ENCODE assay signal across 9 cellular contexts in genomic region chr21:25350056-25350455, GRCh38.
A peak's percentile ranks its signal among the peaks of the same experiment; 100 is the strongest.
DNase-seq lines count a peak whose midpoint lies in the region; ATAC-seq and TF ChIP-seq lines count a peak whose summit lies in the region.
"Had no signal": no experiment of that assay in that cellular context is flagged by ENCODE, and none has a peak within 500 bp of the region (broad histone marks: within the 10 kb centered on the region; RNA-seq: fewer than 3 reads in every experiment).

No MANE protein-coding gene starts in this region.

- TF ChIP-seq CTCF in GM12864 (IDR thresholded peaks at IDR 0.05; ENCODE audit: low read depth, low read length, missing control alignments), result peak; percentile 62
- peak; percentile 57 for TF ChIP-seq CTCF in KMS-11 (conservative IDR thresholded peaks at IDR 0.05; ENCODE audit: low read depth, low read length)
- peak; percentile 80 for TF ChIP-seq CTCF in osteoblast (IDR thresholded peaks at IDR 0.05; ENCODE audit: extremely low read depth, low read depth, low read length)

- no peaks in the 10 kb centered on the region for H3K9me3 ChIP-seq in osteoblast (ENCODE audit: low read depth, low read length)

- H2AFZ ChIP-seq in KMS-11 (ENCODE audit: low read depth), result no peak overlapping the region
- no peak overlapping the region for H2AFZ ChIP-seq in osteoblast (ENCODE audit: low read length)

- H3K27ac ChIP-seq in KMS-11 (no peak overlapping the region), osteoblast (ENCODE audit: low read depth, low read length) (no peak overlapping the region)

- H4K20me1 ChIP-seq in KMS-11 (ENCODE audit: insufficient read depth), result no peaks in the 10 kb centered on the region
- H4K20me1 ChIP-seq in osteoblast (ENCODE audit: insufficient read depth, low read length), result no peaks in the 10 kb centered on the region

- no peaks in the 10 kb centered on the region for H3K36me3 Mint-ChIP-seq in activated naive CD8-positive, alpha-beta T cell treated with anti-CD3 and anti-CD28 coated beads for 36 hours

- H3K36me3 ChIP-seq in KMS-11 (ENCODE audit: insufficient read depth) (no peaks in the 10 kb centered on the region), osteoblast (ENCODE audit: insufficient read depth, low read length) (no peaks in the 10 kb centered on the region)

- no peaks in the 10 kb centered on the region for H3K79me2 ChIP-seq in KMS-11 (ENCODE audit: insufficient read depth, low read depth)
- no peaks in the 10 kb centered on the region for H3K79me2 ChIP-seq in osteoblast (ENCODE audit: insufficient read depth, low read length)

- H3K4me2 ChIP-seq in KMS-11 (no peak overlapping the region), osteoblast (ENCODE audit: insufficient read depth, low read length) (no peak overlapping the region)

- ATAC-seq in GM21360 (IDR thresholded peaks at IDR 0.05; ENCODE audit: unreplicated experiment) (no peak), HG03342 (IDR thresholded peaks at IDR 0.05; ENCODE audit: unreplicated experiment) (no peak), HG02678 (IDR thresholded peaks at IDR 0.05; ENCODE audit: unreplicated experiment) (no peak)

- H3K4me1 Mint-ChIP-seq in activated naive CD8-positive, alpha-beta T cell treated with anti-CD3 and anti-CD28 coated beads for 36 hours, result peaks cover 3% of the 10 kb centered on the region

- no peak for DNase-seq in GM12864 (ENCODE audit: low read depth)
- peak; percentile 24 for DNase-seq in activated naive CD8-positive, alpha-beta T cell treated with anti-CD3 and anti-CD28 coated beads for 36 hours
- DNase-seq in osteoblast (ENCODE audit: insufficient read length, low spot score, missing footprints), result peak; percentile 15
- DNase-seq in NCI-H2196 (lab: John Stamatoyannopoulos, UW; ENCODE audit: unreplicated experiment), result no peak
- DNase-seq: stimulated activated naive CD4-positive, alpha-beta T cell treated with Interleukin-2 at 50 U/mL for 16 hours had no signal

- H3K27me3 Mint-ChIP-seq in activated naive CD8-positive, alpha-beta T cell treated with anti-CD3 and anti-CD28 coated beads for 36 hours, result peaks cover 47% of the 10 kb centered on the region

- H3K27ac Mint-ChIP-seq in activated naive CD8-positive, alpha-beta T cell treated with anti-CD3 and anti-CD28 coated beads for 36 hours, result no peak overlapping the region

- peaks cover 5% of the 10 kb centered on the region for H3K9me3 Mint-ChIP-seq in activated naive CD8-positive, alpha-beta T cell treated with anti-CD3 and anti-CD28 coated beads for 36 hours

- H3K27me3 ChIP-seq in KMS-11 (ENCODE audit: insufficient read depth, low read depth) (no peaks in the 10 kb centered on the region), osteoblast (ENCODE audit: insufficient read depth, low read length) (no peaks in the 10 kb centered on the region)

- no peaks in the 10 kb centered on the region for H3K4me1 ChIP-seq in KMS-11 (ENCODE audit: low read depth, poor library complexity, severe bottlenecking)
- H3K4me1 ChIP-seq in osteoblast (ENCODE audit: insufficient read depth, low read length), result peaks cover 5% of the 10 kb centered on the region

- no peak overlapping the region for H3K4me3 Mint-ChIP-seq in activated naive CD8-positive, alpha-beta T cell treated with anti-CD3 and anti-CD28 coated beads for 36 hours

- no peak overlapping the region for H3K4me3 ChIP-seq in GM12864 (ENCODE audit: low read depth, low read length)
- H3K4me3 ChIP-seq in KMS-11 (IDR thresholded peaks at IDR 0.05; ENCODE audit: insufficient read depth, low read depth, low read length), result no peak overlapping the region
- no peak overlapping the region for H3K4me3 ChIP-seq in osteoblast (ENCODE audit: insufficient read depth, low read length)

- no peak overlapping the region for H3K9ac ChIP-seq in KMS-11

Comparison
In these comparisons a context has a peak if more than half of its experiments do, and no peak if none do; other contexts are left out.
1. DNase-seq: peak in activated naive CD8-positive, alpha-beta T cell treated with anti-CD3 and anti-CD28 coated beads for 36 hours (single experiment) and osteoblast (single experiment); none in GM12864 (single experiment) and NCI-H2196 (single experiment).
2. Peak in every context shown above with its lines, with median percentiles within 50 percentile points of each other: CTCF ChIP-seq.